ENCODE assay signal across 1 cellular context in genomic region chr7:513521-514166, GRCh38.
TF ChIP-seq lines count a peak whose summit lies in the region.

No MANE protein-coding gene starts in this region.

TF ChIP-seq in GM23338, 12 proteins besides CTCF, POLR2A, EP300 and RAD21 (continued from another document):
- TF ChIP-seq ZNF462 (CRISPR knock-in tag; IDR thresholded peaks at IDR 0.05), result no peak
- TF ChIP-seq ZNF331 (CRISPR knock-in tag; IDR thresholded peaks at IDR 0.05; ENCODE audit: low read depth), result no peak
